ENCODE assay signal across 12 cellular contexts in the genomic region with DNA sequence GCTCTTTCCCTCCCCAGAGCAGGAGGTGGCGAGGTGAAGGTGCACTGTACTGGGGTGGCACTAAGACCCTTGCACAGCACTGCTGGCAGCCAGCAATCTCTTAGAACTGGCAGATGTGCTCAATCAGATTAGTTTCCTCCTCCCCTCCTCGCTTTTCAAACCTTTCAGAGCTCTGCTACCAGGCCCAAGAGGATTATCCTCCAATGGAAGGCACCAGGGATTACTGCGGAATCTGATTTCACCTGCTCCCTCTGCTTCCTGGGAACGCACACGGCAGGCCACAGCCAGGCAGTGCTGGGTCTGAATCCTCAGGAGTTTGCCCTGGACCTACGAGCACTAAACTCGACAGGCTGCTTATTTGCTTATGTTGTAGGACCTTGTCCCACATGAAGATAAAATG. TPM values are rescaled to one million over a fixed set of nuclear protein-coding genes. Genes with fewer than 3 reads are reported as not detected.
DNase-seq lines count a peak whose midpoint lies in the region; ATAC-seq and TF ChIP-seq lines count a peak whose summit lies in the region.
"Had no signal": no experiment of that assay in that cellular context is flagged by ENCODE, and none has a peak within 500 bp of the region (broad histone marks: within the 10 kb centered on the region; RNA-seq: fewer than 3 reads in every experiment).

No MANE protein-coding gene starts in this region.

- H3K27me3 ChIP-seq in transverse colon (no peaks in the 10 kb centered on the region), tibial nerve (no peaks in the 10 kb centered on the region)

- TF ChIP-seq CTCF in transverse colon (IDR thresholded peaks at IDR 0.05) (no peak), tibial nerve (IDR thresholded peaks at IDR 0.05) (no peak)

- ATAC-seq in GM19397 (IDR thresholded peaks at IDR 0.05; ENCODE audit: unreplicated experiment), result no peak

- H3K4me3 ChIP-seq in transverse colon (no peak overlapping the region), tibial nerve (no peak overlapping the region)

- intact Hi-C loops in transverse colon (cut with DNase I; ENCODE audit: low total_unique reads), result no loop called here

- 63 to 83% methylated on average over 1 to 7 of the region's 7 CpGs for WGBS in transverse colon (ENCODE audit: low coverage in 1 of 2), 2 donors
- 79 to 85% methylated on average over 7 of the region's 7 CpGs for WGBS in tibial nerve, 2 donors

- in situ Hi-C loops in transverse colon (cut with MboI; ENCODE audit: low pct_ligation_motif_present in 1 of 4, low pct_unique_long_range_greater_than_20kb in 1 of 4, low sequenced_read_pairs in 3 of 4), result no loop called here

- TF ChIP-seq POLR2A in transverse colon (IDR thresholded peaks at IDR 0.05), result no peak
- TF ChIP-seq POLR2A in tibial nerve (IDR thresholded peaks at IDR 0.05), result no peak

- H3K9me3 ChIP-seq in transverse colon (no peaks in the 10 kb centered on the region), tibial nerve (no peaks in the 10 kb centered on the region)

- DNase-seq in NCI-H510A treated with DMSO at 0.1 percent for 48 hours (lab: John Stamatoyannopoulos, UW), result peak; percentile 31
- DNase-seq in NCI-H510A (lab: John Stamatoyannopoulos, UW), result no peak
- peak; percentile 42 for DNase-seq in OCI-M1 (lab: John Stamatoyannopoulos, UW)
- peak; percentile 53 for DNase-seq in iPS-NIHi11 (ENCODE audit: low spot score)
- no peak for DNase-seq in transverse colon
- DNase-seq in activated CD4-positive, alpha-beta T cell treated with anti-CD3 and anti-CD28 coated beads for 4 hours, result no peak
- no peak for DNase-seq in tibial nerve (ENCODE audit: low spot score in 2 of 2)
- DNase-seq: activated naive CD4-positive, alpha-beta T cell; DMS153; RPMI8226 had no signal

- TF ChIP-seq EP300 in transverse colon (IDR thresholded peaks at IDR 0.05; ENCODE audit: low read depth), result no peak
- TF ChIP-seq EP300 in tibial nerve (IDR thresholded peaks at IDR 0.05), result no peak

- H3K27ac ChIP-seq in transverse colon (peak overlapping the region; percentile 64 to 80 (median 68)), tibial nerve (no peak overlapping the region)

- H3K4me1 ChIP-seq in transverse colon (peaks cover 15 to 34% (median 25%) of the 10 kb centered on the region in 4 donors), tibial nerve (peaks cover 0 to 15% (median 8%) of the 10 kb centered on the region in 4 donors)

- H3K36me3 ChIP-seq in transverse colon (no peaks in the 10 kb centered on the region), tibial nerve (peaks cover 0 to 12% (median 0%) of the 10 kb centered on the region in 3 donors)

RNA-seq across cellular contexts. Expression of a gene that starts 32.8 kb away (rescaled TPM):
- total RNA-seq in transverse colon (not detected), tibial nerve (not detected)
- total RNA-seq: activated CD8-positive, alpha-beta memory T cell treated with anti-CD3 and anti-CD28 coated beads for 36 hours had no signal

RNA-seq across cellular contexts. Expression of a gene that starts 50.2 kb away (rescaled TPM):
- total RNA-seq in transverse colon, result 10 to 100 TPM; 23.9 to 37.6 (median 28.3) TPM
- 1 to 10 TPM in 1 of 4 donors, under 1 TPM in 2, not detected in 1; 0.44 to 1.5 (median 0.63) TPM for total RNA-seq in tibial nerve

Comparison
In these comparisons a context has a peak if more than half of its experiments do, and no peak if none do; other contexts are left out.
1. DNase-seq: peak in NCI-H510A treated with DMSO at 0.1 percent for 48 hours (single experiment), OCI-M1 (single experiment) and iPS-NIHi11 (single experiment); none in NCI-H510A (single experiment), transverse colon (single experiment), activated CD4-positive, alpha-beta T cell treated with anti-CD3 and anti-CD28 coated beads for 4 hours (0 of 2) and tibial nerve (0 of 2).
2. H3K27ac ChIP-seq: peak in transverse colon (4 of 4); none in tibial nerve (0 of 4).
3. RNA of a gene that starts 50.2 kb away (total RNA-seq): 23.9 to 37.6 TPM in transverse colon; 0.44 to 1.5 TPM in tibial nerve; every median in the first group is over 4 times any median in the second.